In genomic region chr2:27583390-27583915, GRCh38 we compare ENCODE assay signal across 8 cellular contexts. TPM values are rescaled to one million over a fixed set of nuclear protein-coding genes. Genes with fewer than 3 reads are reported as not detected.
DNase-seq lines count a peak whose midpoint lies in the region; ATAC-seq and TF ChIP-seq lines count a peak whose summit lies in the region.

No MANE protein-coding gene starts in this region.

- H3K4me1 Mint-ChIP-seq in brain: peaks cover 51% of the 10 kb centered on the region
- H3K4me1 Mint-ChIP-seq in memory B cell: peaks cover 30% of the 10 kb centered on the region

- H3K9me3 Mint-ChIP-seq in brain: peaks cover 38 to 79% (median 50%) of the 10 kb centered on the region in 5 experiments
- H3K9me3 Mint-ChIP-seq in memory B cell: peaks cover 2% of the 10 kb centered on the region

- peak overlapping the region; percentile 92 to 97 (median 95) for H3K4me3 Mint-ChIP-seq in brain
- H3K4me3 Mint-ChIP-seq in memory B cell: peak overlapping the region; percentile 96

- H3K27me3 Mint-ChIP-seq in brain (peaks cover 9% of the 10 kb centered on the region), memory B cell (no peaks in the 10 kb centered on the region)

- H3K27ac Mint-ChIP-seq in brain (peak overlapping the region; percentile 71 to 93 (median 90)), memory B cell (peak overlapping the region; percentile 94)

- no peak for TF ChIP-seq CTCF in brain (conservative IDR thresholded peaks at IDR 0.05)

- ATAC-seq in memory B cell (ENCODE audit: low read depth): peak; percentile 5
- ATAC-seq in HG03175 (IDR thresholded peaks at IDR 0.05; ENCODE audit: unreplicated experiment): no peak
- no peak for ATAC-seq in HG02870 (IDR thresholded peaks at IDR 0.05; ENCODE audit: unreplicated experiment)

- peak; percentile 31 for DNase-seq in EH (ENCODE audit: low read depth)
- peak; percentile 25 for DNase-seq in KG1 (lab: John Stamatoyannopoulos, UW)
- DNase-seq in memory B cell (ENCODE audit: low spot score in 2 of 2): no peak
- DNase-seq in COLO829 (ENCODE audit: low spot score): no peak
- DNase-seq in NCI-H2029 treated with DMSO at 0.1 percent for 48 hours (lab: John Stamatoyannopoulos, UW): no peak

- peaks cover 59% of the 10 kb centered on the region for H3K36me3 Mint-ChIP-seq in brain
- H3K36me3 Mint-ChIP-seq in memory B cell: peaks cover 16% of the 10 kb centered on the region

RNA-seq across cellular contexts. Expression of gene ZNF512, which starts 0.6 kb away (rescaled TPM):
- 40.0 TPM for polyA plus RNA-seq in brain (ENCODE audit: insufficient read depth, low read depth, low replicate concordance)

RNA-seq across cellular contexts. Expression of gene CCDC121, which starts 45.4 kb away (rescaled TPM):
- 3.0 TPM for polyA plus RNA-seq in brain (ENCODE audit: insufficient read depth, low read depth, low replicate concordance)

RNA-seq across cellular contexts. Expression of gene GPN1, which starts 45.4 kb away (rescaled TPM):
- polyA plus RNA-seq in brain (ENCODE audit: insufficient read depth, low read depth, low replicate concordance): 32.6 TPM

Comparison
In these comparisons a context has a peak if more than half of its experiments do, and no peak if none do; other contexts are left out.
1. DNase-seq: peak in EH (single experiment) and KG1 (single experiment); none in memory B cell (0 of 2), COLO829 (single experiment) and NCI-H2029 treated with DMSO at 0.1 percent for 48 hours (single experiment).